In genomic region chr6:64294034-64294433, GRCh38 we compare ENCODE assay signal across 18 cellular contexts.
"Had no signal": no experiment of that assay in that cellular context is flagged by ENCODE, and none has a peak within 500 bp of the region (broad histone marks: within the 10 kb centered on the region; RNA-seq: fewer than 3 reads in every experiment).

No MANE protein-coding gene starts in this region.

- H3K4me3 ChIP-seq: coronary artery, heart left ventricle, pancreas, thoracic aorta, transverse colon had no signal

- H3K9me3 ChIP-seq: pancreas, thoracic aorta, transverse colon had no signal

- DNase-seq: effector CD4-positive, alpha-beta T cell; endodermal cell; foreskin fibroblast; heart left ventricle; hippocampal formation; mesendoderm; naive B cell; occipital lobe; pancreas; right cardiac atrium; stimulated activated CD4-positive, alpha-beta T cell treated with anti-CD3 and anti-CD28 coated beads, Interleukin-4, amount 100 ng/mL, for 24 hours; stimulated activated naive CD8-positive, alpha-beta T cell treated with anti-CD3 and anti-CD28 coated beads, Interleukin-15, amount 100 ng/mL, for 72 hours; transverse colon had no signal

- ATAC-seq: heart left ventricle; pancreas; right cardiac atrium; stimulated activated memory B cell treated with anti-CD40 and anti-IgM and Interleukin-4, amounts not matched to agents 10 μg/mL and 1 μg/mL and 100 μg/mL, for 72 hours; stimulated activated naive CD8-positive, alpha-beta T cell treated with anti-CD3 and anti-CD28 coated beads, Interleukin-15, amount 100 ng/mL, for 72 hours had no signal

- H3K36me3 ChIP-seq: heart left ventricle, pancreas, thoracic aorta, transverse colon had no signal

- H3K27ac ChIP-seq: coronary artery, heart left ventricle, pancreas, thoracic aorta, transverse colon had no signal

- FAIRE-seq: endothelial cell of umbilical vein, islet of Langerhans, pancreas had no signal

- H3K27me3 ChIP-seq: heart left ventricle, pancreas, transverse colon had no signal
